ENCODE assay signal across 16 cellular contexts in the genomic region with DNA sequence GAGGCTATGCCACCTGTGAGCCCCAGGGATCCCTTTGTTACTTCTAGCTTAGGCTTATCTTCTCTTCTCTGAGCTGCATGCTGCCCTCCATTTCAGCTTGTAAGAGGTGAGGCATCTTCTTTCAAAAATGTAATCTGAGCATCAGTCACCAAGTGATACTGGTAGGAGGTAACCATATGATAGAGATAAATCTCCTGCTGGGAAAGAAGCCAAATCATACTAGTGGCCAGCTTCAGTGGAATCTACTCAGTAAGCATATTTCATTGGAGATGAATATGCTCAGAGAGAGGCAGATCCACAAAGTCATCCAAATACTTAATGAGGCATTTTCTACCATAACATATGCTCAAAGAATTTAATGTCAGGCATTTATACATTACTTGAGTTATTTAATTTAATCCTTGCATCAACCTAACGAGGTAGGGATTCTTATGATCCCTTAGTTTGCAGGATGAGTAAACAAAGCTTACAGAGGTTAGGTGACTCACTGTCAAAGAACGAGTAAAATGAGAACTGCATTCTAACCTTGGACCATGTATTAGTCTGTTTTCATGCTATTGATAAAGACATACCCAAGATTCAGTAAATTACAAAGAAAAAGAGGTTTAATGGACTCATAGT. TPM values are rescaled to one million over a fixed set of nuclear protein-coding genes. Genes with fewer than 3 reads are reported as not detected.
DNase-seq lines count a peak whose midpoint lies in the region; ATAC-seq, FAIRE-seq and TF ChIP-seq lines count a peak whose summit lies in the region.
"Had no signal": no experiment of that assay in that cellular context is flagged by ENCODE, and none has a peak within 500 bp of the region (broad histone marks: within the 10 kb centered on the region; RNA-seq: fewer than 3 reads in every experiment).

No MANE protein-coding gene starts in this region.

- TF ChIP-seq POLR2A in testis (IDR thresholded peaks at IDR 0.05) = no peak

- TF ChIP-seq CTCF in astrocyte (IDR thresholded peaks at IDR 0.05; ENCODE audit: insufficient read depth, low read depth, low read length) = no peak
- no peak for TF ChIP-seq CTCF in testis (IDR thresholded peaks at IDR 0.05)

- H3K9me3 Mint-ChIP-seq in astrocyte (ENCODE audit: unreplicated experiment) = no peaks in the 10 kb centered on the region
- H3K9me3 Mint-ChIP-seq in T-helper 2 cell treated with Interferon-gamma antibody and Interleukin-4, amounts not matched to agents 5 μg/mL and 100 μg/mL, for 36 hours = peaks cover 3% of the 10 kb centered on the region

- peaks cover 4% of the 10 kb centered on the region for H3K4me1 Mint-ChIP-seq in astrocyte (ENCODE audit: low read depth, unreplicated experiment)
- no peaks in the 10 kb centered on the region for H3K4me1 Mint-ChIP-seq in T-helper 2 cell treated with Interferon-gamma antibody and Interleukin-4, amounts not matched to agents 5 μg/mL and 100 μg/mL, for 36 hours (ENCODE audit: low read depth)
- H3K4me1 Mint-ChIP-seq: naive thymus-derived CD8-positive, alpha-beta T cell had no signal

- no peak overlapping the region for H3K9ac ChIP-seq in astrocyte (ENCODE audit: low read length)

- H3K4me3 Mint-ChIP-seq in astrocyte (ENCODE audit: unreplicated experiment) = no peak overlapping the region
- no peak overlapping the region for H3K4me3 Mint-ChIP-seq in T-helper 2 cell treated with Interferon-gamma antibody and Interleukin-4, amounts not matched to agents 5 μg/mL and 100 μg/mL, for 36 hours
- H3K4me3 Mint-ChIP-seq: naive thymus-derived CD8-positive, alpha-beta T cell had no signal

- H3K27ac Mint-ChIP-seq in astrocyte (ENCODE audit: unreplicated experiment) = no peak overlapping the region
- no peak overlapping the region for H3K27ac Mint-ChIP-seq in T-helper 2 cell treated with Interferon-gamma antibody and Interleukin-4, amounts not matched to agents 5 μg/mL and 100 μg/mL, for 36 hours

- no peaks in the 10 kb centered on the region for H3K27me3 Mint-ChIP-seq in astrocyte (ENCODE audit: low read depth, unreplicated experiment)
- H3K27me3 Mint-ChIP-seq in T-helper 2 cell treated with Interferon-gamma antibody and Interleukin-4, amounts not matched to agents 5 μg/mL and 100 μg/mL, for 36 hours (ENCODE audit: low read depth) = no peaks in the 10 kb centered on the region

- ATAC-seq in GM18909 (IDR thresholded peaks at IDR 0.05; ENCODE audit: poor library complexity, unreplicated experiment) = no peak
- ATAC-seq: K562; naive thymus-derived CD8-positive, alpha-beta T cell had no signal

- H3K9me3 ChIP-seq in astrocyte (ENCODE audit: insufficient read depth, low read depth, low read length) = no peaks in the 10 kb centered on the region
- no peaks in the 10 kb centered on the region for H3K9me3 ChIP-seq in testis

- no peak for FAIRE-seq in astrocyte (lab: Jason Lieb, UNC)
- FAIRE-seq: K562 had no signal

- no peak overlapping the region for H2AFZ ChIP-seq in astrocyte (ENCODE audit: low read depth, low read length)

- no peak overlapping the region for H3K4me3 ChIP-seq in astrocyte (ENCODE audit: insufficient read depth, low read depth, low read length)
- H3K4me3 ChIP-seq in testis = no peak overlapping the region
- H3K4me3 ChIP-seq: K562, smooth muscle cell had no signal

- intact Hi-C loops in testis (cut with DNase I; ENCODE audit: low total_unique reads) = no loop called here

- 56 to 73% methylated on average over 2 of the region's 2 CpGs for WGBS in testis, 2 donors

- H3K4me1 ChIP-seq in astrocyte (ENCODE audit: insufficient read depth, low read length) = peaks cover 5% of the 10 kb centered on the region
- H3K4me1 ChIP-seq in testis = no peaks in the 10 kb centered on the region

- H3K79me2 ChIP-seq in astrocyte (ENCODE audit: insufficient read depth, low read length) = no peaks in the 10 kb centered on the region

- H3K27me3 ChIP-seq in astrocyte (ENCODE audit: insufficient read depth, low read length) (no peaks in the 10 kb centered on the region), testis (no peaks in the 10 kb centered on the region)

- H3K36me3 Mint-ChIP-seq in astrocyte (ENCODE audit: low read depth, unreplicated experiment) = peaks cover 8% of the 10 kb centered on the region
- H3K36me3 Mint-ChIP-seq in T-helper 2 cell treated with Interferon-gamma antibody and Interleukin-4, amounts not matched to agents 5 μg/mL and 100 μg/mL, for 36 hours (ENCODE audit: low read depth) = no peaks in the 10 kb centered on the region
- H3K36me3 Mint-ChIP-seq: naive thymus-derived CD8-positive, alpha-beta T cell had no signal

- DNase-seq in GM04504 (ENCODE audit: low read depth) = peak; percentile 3
- peak; percentile 7 for DNase-seq in LoVo (ENCODE audit: low spot score)
- DNase-seq in astrocyte (ENCODE audit: low read depth) = peak; percentile 76
- peak; percentile 87 for DNase-seq in iris pigment epithelial cell (ENCODE audit: low read depth)
- no peak for DNase-seq in testis
- no peak for DNase-seq in amniotic stem cell (lab: John Stamatoyannopoulos, UW)
- no peak for DNase-seq in T-helper 2 cell treated with Interferon-gamma antibody and Interleukin-4, amounts not matched to agents 5 μg/mL and 100 μg/mL, for 36 hours (ENCODE audit: low spot score)
- DNase-seq: activated CD4-positive, alpha-beta T cell treated with anti-CD3 and anti-CD28 coated beads, Interleukin-2, amount 50 U/mL, for 1 hour; activated naive CD4-positive, alpha-beta T cell treated with anti-CD3 and anti-CD28 coated beads, Interleukin-2, amount 50 U/mL, for 16 hours; central memory CD4-positive, alpha-beta T cell; naive thymus-derived CD8-positive, alpha-beta T cell had no signal

- H3K4me2 ChIP-seq in astrocyte (ENCODE audit: low read length) = no peak overlapping the region
- H3K4me2 ChIP-seq: smooth muscle cell had no signal

- H3K27ac ChIP-seq in astrocyte (ENCODE audit: low read depth, low read length) = peak overlapping the region; percentile 42
- no peak overlapping the region for H3K27ac ChIP-seq in testis

- H4K20me1 ChIP-seq in astrocyte (ENCODE audit: insufficient read depth, low read length) = no peaks in the 10 kb centered on the region

- H3K36me3 ChIP-seq in astrocyte (ENCODE audit: insufficient read depth, low read length) = no peaks in the 10 kb centered on the region
- H3K36me3 ChIP-seq in testis (ENCODE audit: low read depth, missing control alignments) = no peaks in the 10 kb centered on the region

RNA-seq across cellular contexts. Expression of a gene that starts 50.9 kb away (rescaled TPM):
- total RNA-seq in astrocyte = 6.1 and 6.2 TPM in 2 replicates
- total RNA-seq in testis = under 1 TPM; 0.43 to 0.71 TPM
- polyA plus RNA-seq in testis (ENCODE audit: insufficient read depth, low read depth, low replicate concordance) = 0.38 TPM
- total RNA-seq: K562; naive thymus-derived CD8-positive, alpha-beta T cell; SK-MEL-5 had no signal
- polyA plus RNA-seq: BJ, K562 had no signal

Comparison
In these comparisons a context has a peak if more than half of its experiments do, and no peak if none do; other contexts are left out.
1. DNase-seq: peak in GM04504 (single experiment), LoVo (single experiment), astrocyte (single experiment) and iris pigment epithelial cell (single experiment); none in testis (single experiment), amniotic stem cell (single experiment) and T-helper 2 cell treated with Interferon-gamma antibody and Interleukin-4, amounts not matched to agents 5 μg/mL and 100 μg/mL, for 36 hours (single experiment).